ENCODE assay signal across 9 cellular contexts in the genomic region with DNA sequence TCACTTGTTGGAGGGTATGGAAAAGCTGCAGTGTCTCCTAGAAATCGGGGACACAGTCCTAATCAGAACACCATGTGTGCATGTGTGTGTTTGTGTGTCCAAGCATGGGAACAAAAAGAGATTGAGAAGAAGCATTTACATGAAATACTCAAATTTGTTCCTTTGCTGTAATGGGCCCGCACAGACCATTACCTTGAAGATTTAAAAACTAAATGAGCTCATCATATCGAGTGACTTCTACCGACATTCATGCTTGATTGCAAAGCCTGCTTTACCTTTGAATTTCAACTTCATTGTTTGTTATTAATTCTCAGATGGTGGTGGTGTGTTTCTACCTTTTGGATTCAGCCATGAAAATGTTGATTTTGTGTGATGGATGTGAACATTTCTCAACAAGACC.
A peak's percentile ranks its signal among the peaks of the same experiment; 100 is the strongest.
DNase-seq lines count a peak whose midpoint lies in the region; ATAC-seq and TF ChIP-seq lines count a peak whose summit lies in the region.
"Had no signal": no experiment of that assay in that cellular context is flagged by ENCODE, and none has a peak within 500 bp of the region (broad histone marks: within the 10 kb centered on the region; RNA-seq: fewer than 3 reads in every experiment).

No MANE protein-coding gene starts in this region.

- peaks cover 1% of the 10 kb centered on the region for H3K9me3 Mint-ChIP-seq in activated CD4-positive, alpha-beta T cell treated with anti-CD3 and anti-CD28 coated beads, Interleukin-2, amount 10 ng/mL, durations not matched to agents 7 days and 5 days
- H3K9me3 Mint-ChIP-seq in activated CD4-positive, alpha-beta T cell treated with anti-CD3 and anti-CD28 coated beads for 36 hours (ENCODE audit: low read depth): no peaks in the 10 kb centered on the region

- H3K4me1 ChIP-seq in adrenal gland (replicated peaks in 1 of 2) (peaks cover 95 to 97% of the 10 kb centered on the region in 2 donors), mesenchymal stem cell (ENCODE audit: control insufficient read depth, insufficient read depth, low read depth, low read length) (peaks cover 13% of the 10 kb centered on the region), tibial nerve (peaks cover 33 to 99% (median 95%) of the 10 kb centered on the region in 4 donors)

- no peak overlapping the region for H2AK5ac ChIP-seq in mesenchymal stem cell (ENCODE audit: low read length, severe bottlenecking)

- TF ChIP-seq CTCF in adrenal gland (IDR thresholded peaks at IDR 0.05) (no peak), tibial nerve (IDR thresholded peaks at IDR 0.05) (no peak)

- no peak overlapping the region for H2BK5ac ChIP-seq in mesenchymal stem cell (ENCODE audit: low read depth, low read length, poor library complexity, severe bottlenecking)

- H4K8ac ChIP-seq in mesenchymal stem cell (ENCODE audit: low read length): no peak overlapping the region

- H2AFZ ChIP-seq in mesenchymal stem cell (ENCODE audit: low read depth, low read length): no peak overlapping the region

- WGBS in adrenal gland, 4 donors: 53 to 62% (median 57%) methylated on average over 4 of the region's 4 CpGs
- WGBS in mesenchymal stem cell: 93% methylated on average over 3 of the region's 4 CpGs
- 41 to 52% methylated on average over 4 of the region's 4 CpGs for WGBS in tibial nerve, 2 donors

- H3K4ac ChIP-seq in mesenchymal stem cell (ENCODE audit: low read depth in 1 of 2, low read length in 2 of 2): peak overlapping the region in 1 of 2 experiments; percentile 64

- peak overlapping the region; percentile 78 for H3K27ac Mint-ChIP-seq in activated CD4-positive, alpha-beta T cell treated with anti-CD3 and anti-CD28 coated beads, Interleukin-2, amount 10 ng/mL, durations not matched to agents 7 days and 5 days
- no peak overlapping the region for H3K27ac Mint-ChIP-seq in activated CD4-positive, alpha-beta T cell treated with anti-CD3 and anti-CD28 coated beads for 36 hours

- peak overlapping the region; percentile 74 to 99 (median 96) for H3K27ac ChIP-seq in adrenal gland
- H3K27ac ChIP-seq in mesenchymal stem cell (ENCODE audit: low read length, poor library complexity, severe bottlenecking): no peak overlapping the region
- peak overlapping the region; percentile 95 to 99 (median 96) for H3K27ac ChIP-seq in tibial nerve
- H3K27ac ChIP-seq: brain microvascular endothelial cell had no signal

- intact Hi-C loops in activated CD4-positive, alpha-beta T cell treated with anti-CD3 and anti-CD28 coated beads for 36 hours (cut with DNase I, micrococcal nuclease): loop anchor here in 1 of 2 experiments (10.0 kb wide), 1 partner anchor 238 kb away; the partner anchor contains the start of genes C11orf71 and RBM7
- intact Hi-C loops in adrenal gland (cut with DNase I): loop anchor here in 1 of 2 donors (5.0 kb wide), 1 partner anchor 104 kb away; no protein-coding TSS in a partner anchor
- intact Hi-C loops in sciatic nerve (cut with DNase I): no loop called here

- no peaks in the 10 kb centered on the region for H3K27me3 ChIP-seq in adrenal gland
- H3K27me3 ChIP-seq in mesenchymal stem cell (ENCODE audit: control insufficient read depth in 1 of 2, insufficient read depth in 1 of 2, low read length in 2 of 2): peaks cover 79 to 81% of the 10 kb centered on the region in 2 experiments
- H3K27me3 ChIP-seq in tibial nerve: no peaks in the 10 kb centered on the region

- peak overlapping the region; percentile 71 for H2BK120ac ChIP-seq in mesenchymal stem cell (ENCODE audit: low read depth, low read length)

- H3K9ac ChIP-seq in mesenchymal stem cell (ENCODE audit: low read length): no peak overlapping the region

- no peak overlapping the region for H3K4me3 ChIP-seq in adrenal gland
- peak overlapping the region in 1 of 2 experiments; percentile 42 for H3K4me3 ChIP-seq in mesenchymal stem cell (ENCODE audit: insufficient read depth in 1 of 2, low read depth in 1 of 2, low read length in 2 of 2)
- H3K4me3 ChIP-seq in tibial nerve: no peak overlapping the region

- no peak for TF ChIP-seq POLR2A in adrenal gland (IDR thresholded peaks at IDR 0.05)
- TF ChIP-seq POLR2A in tibial nerve (IDR thresholded peaks at IDR 0.05): no peak

- peak overlapping the region; percentile 87 for H4K91ac ChIP-seq in mesenchymal stem cell (ENCODE audit: low read length)

- H3K36me3 Mint-ChIP-seq in activated CD4-positive, alpha-beta T cell treated with anti-CD3 and anti-CD28 coated beads, Interleukin-2, amount 10 ng/mL, durations not matched to agents 7 days and 5 days (ENCODE audit: low read depth): peaks cover 15% of the 10 kb centered on the region
- H3K36me3 Mint-ChIP-seq in activated CD4-positive, alpha-beta T cell treated with anti-CD3 and anti-CD28 coated beads for 36 hours (ENCODE audit: low read depth): no peaks in the 10 kb centered on the region

- H2BK15ac ChIP-seq in mesenchymal stem cell (ENCODE audit: low read depth, poor library complexity, severe bottlenecking): no peak overlapping the region

- peaks cover 88% of the 10 kb centered on the region for H3K4me1 Mint-ChIP-seq in activated CD4-positive, alpha-beta T cell treated with anti-CD3 and anti-CD28 coated beads, Interleukin-2, amount 10 ng/mL, durations not matched to agents 7 days and 5 days
- peaks cover 87% of the 10 kb centered on the region for H3K4me1 Mint-ChIP-seq in activated CD4-positive, alpha-beta T cell treated with anti-CD3 and anti-CD28 coated beads for 36 hours

- H3K36me3 ChIP-seq in adrenal gland (replicated peaks in 1 of 2) (no peaks in the 10 kb centered on the region), mesenchymal stem cell (ENCODE audit: control insufficient read depth in 1 of 2, insufficient read depth in 2 of 2, low read depth in 1 of 2, low read length in 2 of 2) (no peaks in the 10 kb centered on the region), tibial nerve (no peaks in the 10 kb centered on the region)
- H3K36me3 ChIP-seq: brain microvascular endothelial cell had no signal

- no peak for TF ChIP-seq EP300 in tibial nerve (IDR thresholded peaks at IDR 0.05)

- H3K4me3 Mint-ChIP-seq in activated CD4-positive, alpha-beta T cell treated with anti-CD3 and anti-CD28 coated beads, Interleukin-2, amount 10 ng/mL, durations not matched to agents 7 days and 5 days: peak overlapping the region; percentile 24
- H3K4me3 Mint-ChIP-seq in activated CD4-positive, alpha-beta T cell treated with anti-CD3 and anti-CD28 coated beads for 36 hours: no peak overlapping the region

- no peaks in the 10 kb centered on the region for H3K27me3 Mint-ChIP-seq in activated CD4-positive, alpha-beta T cell treated with anti-CD3 and anti-CD28 coated beads, Interleukin-2, amount 10 ng/mL, durations not matched to agents 7 days and 5 days
- no peaks in the 10 kb centered on the region for H3K27me3 Mint-ChIP-seq in activated CD4-positive, alpha-beta T cell treated with anti-CD3 and anti-CD28 coated beads for 36 hours

- no peak overlapping the region for H3K4me2 ChIP-seq in mesenchymal stem cell (ENCODE audit: low read length, poor library complexity, severe bottlenecking)

- H3K14ac ChIP-seq in mesenchymal stem cell (ENCODE audit: low read length in 2 of 2): no peak overlapping the region

- H3K18ac ChIP-seq in mesenchymal stem cell (ENCODE audit: low read depth in 1 of 2, low read length in 2 of 2): peak overlapping the region in 1 of 2 experiments; percentile 84

- POLR2A ChIA-PET in activated CD4-positive, alpha-beta T cell treated with anti-CD3 and anti-CD28 coated beads, Interleukin-2, amount 10 ng/mL, durations not matched to agents 7 days and 5 days (lab: Charles Lee): no interaction called here
- POLR2A ChIA-PET in activated CD4-positive, alpha-beta T cell treated with anti-CD3 and anti-CD28 coated beads for 36 hours (lab: Charles Lee): no interaction called here

- no peak for DNase-seq in activated CD4-positive, alpha-beta T cell treated with anti-CD3 and anti-CD28 coated beads, Interleukin-2, amount 10 ng/mL, durations not matched to agents 7 days and 5 days
- no peak for DNase-seq in activated CD4-positive, alpha-beta T cell treated with anti-CD3 and anti-CD28 coated beads for 36 hours
- DNase-seq in adrenal gland: no peak
- no peak for DNase-seq in mesenchymal stem cell
- no peak for DNase-seq in tibial nerve (ENCODE audit: low spot score in 2 of 2)
- DNase-seq in sciatic nerve (ENCODE audit: low spot score): no peak
- DNase-seq in AG20443 (ENCODE audit: low spot score): no peak

- H3K23ac ChIP-seq in mesenchymal stem cell (ENCODE audit: low read length in 2 of 2): no peak overlapping the region

- H3K79me1 ChIP-seq in mesenchymal stem cell (replicated peaks; ENCODE audit: low read length, poor library complexity, severe bottlenecking): no peaks in the 10 kb centered on the region

- H3K9me3 ChIP-seq in adrenal gland (replicated peaks in 1 of 3) (no peaks in the 10 kb centered on the region), mesenchymal stem cell (ENCODE audit: control insufficient read depth, low read length) (no peaks in the 10 kb centered on the region), tibial nerve (no peaks in the 10 kb centered on the region)

- H2BK12ac ChIP-seq in mesenchymal stem cell (ENCODE audit: low read length in 2 of 2): peak overlapping the region; percentile 95 to 97

- ATAC-seq in activated CD4-positive, alpha-beta T cell treated with anti-CD3 and anti-CD28 coated beads for 36 hours: no peak
- no peak for ATAC-seq in sciatic nerve
- no peak for ATAC-seq in GM19351 (IDR thresholded peaks at IDR 0.05; ENCODE audit: unreplicated experiment)

- CTCF ChIA-PET in activated CD4-positive, alpha-beta T cell treated with anti-CD3 and anti-CD28 coated beads, Interleukin-2, amount 10 ng/mL, durations not matched to agents 7 days and 5 days (lab: Charles Lee): interaction anchor here (1.0 to 3.0 kb wide), 7 partner anchors 10 to 106 kb away, joined by 3 to 15 read pairs (median 3); no protein-coding TSS in a partner anchor
- CTCF ChIA-PET in activated CD4-positive, alpha-beta T cell treated with anti-CD3 and anti-CD28 coated beads for 36 hours (lab: Charles Lee): interaction anchor here (0.5 kb wide), 1 partner anchor 53 kb away, joined by 3 read pairs; no protein-coding TSS in a partner anchor
